In the genomic region with DNA sequence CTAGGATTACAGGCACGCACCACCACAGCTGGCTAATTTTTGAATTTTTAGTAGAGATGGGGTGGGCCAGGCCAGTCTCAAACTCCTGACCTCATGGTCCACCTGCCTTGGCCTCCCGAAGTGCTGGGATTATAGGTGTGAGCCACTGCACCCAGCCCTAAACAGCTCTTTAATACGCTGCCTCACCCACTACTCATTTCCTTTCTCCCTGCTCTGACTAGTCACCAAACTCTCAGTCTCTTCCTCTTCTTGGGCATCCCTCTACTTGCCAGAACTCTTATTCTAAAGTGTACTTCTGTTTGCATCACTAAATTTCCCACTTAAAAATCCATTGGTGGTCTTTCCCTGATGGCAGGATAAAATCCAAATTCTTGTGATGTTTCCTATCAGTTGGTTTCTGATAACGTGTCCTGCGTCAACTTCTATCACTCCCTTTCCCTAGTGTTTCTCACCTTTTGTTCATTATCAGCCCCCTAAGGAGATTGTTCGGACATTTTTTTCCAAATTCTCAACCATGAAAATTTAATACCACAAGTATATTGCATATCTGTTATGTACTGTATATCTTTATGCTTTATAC, we compare ENCODE assay signal across 15 cellular contexts.
"Had no signal": no experiment of that assay in that cellular context is flagged by ENCODE, and none has a peak within 500 bp of the region (broad histone marks: within the 10 kb centered on the region; RNA-seq: fewer than 3 reads in every experiment).

No MANE protein-coding gene starts in this region.

- H3K4me3 ChIP-seq: adrenal gland, ovary, spleen, stomach, testis had no signal

- H3K27ac ChIP-seq: adrenal gland, stomach had no signal

- H3K27ac Mint-ChIP-seq: memory B cell had no signal

- H3K36me3 ChIP-seq: adrenal gland, ovary, spleen, stomach had no signal

- H3K9me3 ChIP-seq: adrenal gland, ovary, stomach, testis had no signal

- H3K36me3 Mint-ChIP-seq: memory B cell had no signal

- DNase-seq: activated CD4-positive, CD25-positive, alpha-beta regulatory T cell treated with anti-CD3 and anti-CD28 coated beads, Interleukin-2, amount 50 U/mL, for 72 hours; activated naive CD4-positive, alpha-beta T cell treated with Interleukin-2 at 50 U/mL for 16 hours; adrenal gland; effector CD8-positive, alpha-beta T cell; glutamatergic neuron; hypothalamus; left ventricle myocardium superior; nephron progenitor cell; ovary; spleen; stomach; T1000; testis had no signal

- ATAC-seq: left ventricle myocardium superior, sciatic nerve had no signal

- H3K4me3 Mint-ChIP-seq: memory B cell, nephron progenitor cell had no signal

- H3K4me1 Mint-ChIP-seq: memory B cell had no signal

- H3K27me3 ChIP-seq: adrenal gland, ovary, spleen, stomach, testis had no signal
